Comparison of ENCODE assay signal across 28 cellular contexts in genomic region chr1:34994878-34995277, GRCh38.
"Had no signal": no experiment of that assay in that cellular context is flagged by ENCODE, and none has a peak within 500 bp of the region (broad histone marks: within the 10 kb centered on the region; RNA-seq: fewer than 3 reads in every experiment).

No MANE protein-coding gene starts in this region.

- H3K9ac ChIP-seq: neural progenitor cell had no signal

- ATAC-seq: left colon; left lung; lower lobe of right lung; naive thymus-derived CD8-positive, alpha-beta T cell; right cardiac atrium; sciatic nerve; stimulated activated memory B cell treated with anti-CD40 and anti-IgM and Interleukin-4, amounts not matched to agents 10 μg/mL and 1 μg/mL and 100 μg/mL, for 72 hours; stimulated activated naive CD8-positive, alpha-beta T cell treated with anti-CD3 and anti-CD28 coated beads, Interleukin-15, amount 100 ng/mL, for 72 hours had no signal

- H3K4me1 Mint-ChIP-seq: nephron progenitor cell; stimulated activated memory B cell treated with anti-CD40 and anti-IgM and Interleukin-4, amounts not matched to agents 10 μg/mL and 1 μg/mL and 100 μg/mL, for 72 hours; stimulated activated naive CD8-positive, alpha-beta T cell treated with anti-CD3 and anti-CD28 coated beads, Interleukin-15, amount 100 ng/mL, for 72 hours had no signal

- DNase-seq: hippocampal formation; left colon; left lung; lower lobe of right lung; mammary epithelial cell; mesenchymal stem cell; naive thymus-derived CD8-positive, alpha-beta T cell; nephron progenitor cell; occipital lobe; right cardiac atrium; spleen; stimulated activated CD4-positive, alpha-beta T cell treated with anti-CD3 and anti-CD28 coated beads, Interleukin-1b, Interleukin-23, amount 100 ng/mL, for 48 hours; stimulated activated CD4-positive, alpha-beta T cell treated with anti-CD3 and anti-CD28 coated beads, Interleukin-2, amount 100 ng/mL, for 48 hours; stimulated activated CD4-positive, alpha-beta T cell treated with anti-CD3 and anti-CD28 coated beads, Interleukin-4, amount 100 ng/mL, for 4 hours; stimulated activated CD8-positive, alpha-beta memory T cell treated with anti-CD3 and anti-CD28 coated beads, Interleukin-4, amount 100 ng/mL, for 48 hours; stimulated activated naive CD4-positive, alpha-beta T cell treated with Interleukin-2 at 50 U/mL for 16 hours; stimulated activated naive CD8-positive, alpha-beta T cell treated with anti-CD3 and anti-CD28 coated beads, Interleukin-15, amount 100 ng/mL, for 72 hours; substantia nigra; uterus had no signal

- H3K4me3 ChIP-seq: left lung, lower lobe of right lung, neural progenitor cell, skin epidermis, spleen, tibial nerve, uterus had no signal

- H3K36me3 ChIP-seq: neural progenitor cell, uterus had no signal

- FAIRE-seq: keratinocyte had no signal

- H3K4me3 Mint-ChIP-seq: naive thymus-derived CD8-positive, alpha-beta T cell; nephron progenitor cell; neural progenitor cell; stimulated activated memory B cell treated with anti-CD40 and anti-IgM and Interleukin-4, amounts not matched to agents 10 μg/mL and 1 μg/mL and 100 μg/mL, for 72 hours; stimulated activated naive CD8-positive, alpha-beta T cell treated with anti-CD3 and anti-CD28 coated beads, Interleukin-15, amount 100 ng/mL, for 72 hours; type B pancreatic cell had no signal

- H3K27ac Mint-ChIP-seq: nephron progenitor cell; neural progenitor cell; progenitor cell of endocrine pancreas; stimulated activated memory B cell treated with anti-CD40 and anti-IgM and Interleukin-4, amounts not matched to agents 10 μg/mL and 1 μg/mL and 100 μg/mL, for 72 hours; stimulated activated naive CD8-positive, alpha-beta T cell treated with anti-CD3 and anti-CD28 coated beads, Interleukin-15, amount 100 ng/mL, for 72 hours; type B pancreatic cell had no signal

- H3K4me1 ChIP-seq: left lung, lower lobe of right lung, neural progenitor cell, spleen, tibial nerve, uterus had no signal

- H3K9me3 ChIP-seq: left lung, lower lobe of right lung, neutrophil, spleen, tibial nerve, uterus had no signal

- H3K27ac ChIP-seq: left lung, lower lobe of right lung, neural progenitor cell, neutrophil, skin epidermis, spleen, tibial nerve, uterus had no signal

- H3K9me3 Mint-ChIP-seq: naive thymus-derived CD8-positive, alpha-beta T cell; nephron progenitor cell; neural progenitor cell; stimulated activated memory B cell treated with anti-CD40 and anti-IgM and Interleukin-4, amounts not matched to agents 10 μg/mL and 1 μg/mL and 100 μg/mL, for 72 hours; stimulated activated naive CD8-positive, alpha-beta T cell treated with anti-CD3 and anti-CD28 coated beads, Interleukin-15, amount 100 ng/mL, for 72 hours; type B pancreatic cell had no signal

- H3K27me3 Mint-ChIP-seq: naive thymus-derived CD8-positive, alpha-beta T cell; progenitor cell of endocrine pancreas; stimulated activated memory B cell treated with anti-CD40 and anti-IgM and Interleukin-4, amounts not matched to agents 10 μg/mL and 1 μg/mL and 100 μg/mL, for 72 hours; stimulated activated naive CD8-positive, alpha-beta T cell treated with anti-CD3 and anti-CD28 coated beads, Interleukin-15, amount 100 ng/mL, for 72 hours; type B pancreatic cell had no signal
